ENCODE assay signal across 9 cellular contexts in genomic region chr6:11230158-11231107, GRCh38. TPM values are rescaled to one million over a fixed set of nuclear protein-coding genes. Genes with fewer than 3 reads are reported as not detected.
DNase-seq lines count a peak whose midpoint lies in the region; ATAC-seq and TF ChIP-seq lines count a peak whose summit lies in the region.
"Had no signal": no experiment of that assay in that cellular context is flagged by ENCODE, and none has a peak within 500 bp of the region (broad histone marks: within the 10 kb centered on the region; RNA-seq: fewer than 3 reads in every experiment).

No MANE protein-coding gene starts in this region.

- peaks cover 5% of the 10 kb centered on the region for H4K20me1 ChIP-seq in hepatocyte (ENCODE audit: insufficient read depth, poor library complexity, severe bottlenecking)

- peak overlapping the region; percentile 92 for H3K27ac ChIP-seq in hepatocyte
- peak overlapping the region in 13 of 21 experiments; percentile 13 to 87 (median 81) for H3K27ac ChIP-seq in skin epidermis

- ATAC-seq in GM21723 (IDR thresholded peaks at IDR 0.05; ENCODE audit: unreplicated experiment), result no peak

- no peaks in the 10 kb centered on the region for H3K27me3 Mint-ChIP-seq in activated T-helper 2 cell treated with anti-CD3 and anti-CD28 coated beads, Interferon-gamma antibody, Interleukin-2, Interleukin-4, amounts not matched to agents 10 μg/mL and 5 μg/mL and 100 μg/mL, durations not matched to agents 14 hours and 24 hours and 36 hours (ENCODE audit: low read depth)

- H2AFZ ChIP-seq in hepatocyte, result no peak overlapping the region

- H3K9me2 ChIP-seq in hepatocyte (replicated peaks; ENCODE audit: insufficient read depth), result no peaks in the 10 kb centered on the region

- H3K36me3 Mint-ChIP-seq in activated T-helper 2 cell treated with anti-CD3 and anti-CD28 coated beads, Interferon-gamma antibody, Interleukin-2, Interleukin-4, amounts not matched to agents 10 μg/mL and 5 μg/mL and 100 μg/mL, durations not matched to agents 14 hours and 24 hours and 36 hours (ENCODE audit: low read depth), result peaks cover 38% of the 10 kb centered on the region

- intact Hi-C loops in activated T-helper 2 cell treated with anti-CD3 and anti-CD28 coated beads, Interferon-gamma antibody, Interleukin-2, Interleukin-4, amounts not matched to agents 10 μg/mL and 5 μg/mL and 100 μg/mL, durations not matched to agents 14 hours and 24 hours and 36 hours (cut with micrococcal nuclease), result loop anchor here (5.0 to 10.0 kb wide), 3 partner anchors 56 to 307 kb away; partner anchors contain the start of genes SMIM13 and TMEM170B

- no peak for DNase-seq in HEK293T (ENCODE audit: extremely low spot score)
- no peak for DNase-seq in activated T-helper 2 cell treated with anti-CD3 and anti-CD28 coated beads, Interferon-gamma antibody, Interleukin-2, Interleukin-4, amounts not matched to agents 10 μg/mL and 5 μg/mL and 100 μg/mL, durations not matched to agents 14 hours and 24 hours and 36 hours (ENCODE audit: low spot score)
- DNase-seq in hepatocyte (ENCODE audit: low spot score), result no peak
- no peak for DNase-seq in D341Med (ENCODE audit: low spot score)
- DNase-seq in iPS-NIHi7 (ENCODE audit: extremely low spot score), result no peak
- no peak for DNase-seq in COLO668 (lab: John Stamatoyannopoulos, UW; ENCODE audit: unreplicated experiment)
- DNase-seq: head of caudate nucleus had no signal

- H3K27me3 ChIP-seq in hepatocyte, result no peaks in the 10 kb centered on the region

- H3K9me3 Mint-ChIP-seq in activated T-helper 2 cell treated with anti-CD3 and anti-CD28 coated beads, Interferon-gamma antibody, Interleukin-2, Interleukin-4, amounts not matched to agents 10 μg/mL and 5 μg/mL and 100 μg/mL, durations not matched to agents 14 hours and 24 hours and 36 hours, result no peaks in the 10 kb centered on the region

- CTCF ChIA-PET in HEK293T (lab: Yijun Ruan, JAX), result interaction anchor here (0.5 kb wide), 1 partner anchor 13 kb away, joined by 8 read pairs; no protein-coding TSS in a partner anchor

- H3K36me3 ChIP-seq in hepatocyte (replicated peaks; ENCODE audit: insufficient read depth, low read depth), result no peaks in the 10 kb centered on the region

- H3K4me3 ChIP-seq in hepatocyte (peak overlapping the region; percentile 62), skin epidermis (peak overlapping the region in 6 of 7 experiments; percentile 45 to 56 (median 52))

- peak overlapping the region; percentile 68 for H3K4me2 ChIP-seq in hepatocyte

- peaks cover 23% of the 10 kb centered on the region for H3K4me1 ChIP-seq in hepatocyte (ENCODE audit: insufficient read depth)

- H3K27ac Mint-ChIP-seq in activated T-helper 2 cell treated with anti-CD3 and anti-CD28 coated beads, Interferon-gamma antibody, Interleukin-2, Interleukin-4, amounts not matched to agents 10 μg/mL and 5 μg/mL and 100 μg/mL, durations not matched to agents 14 hours and 24 hours and 36 hours, result no peak overlapping the region

- POLR2A ChIA-PET in HEK293T (lab: Yijun Ruan, JAX), result interaction anchor here (0.9 kb wide), 1 partner anchor 16 kb away, joined by 4 read pairs; no protein-coding TSS in a partner anchor

- H3K9me3 ChIP-seq in hepatocyte (ENCODE audit: low read depth), result no peaks in the 10 kb centered on the region

- H3K4me3 Mint-ChIP-seq in activated T-helper 2 cell treated with anti-CD3 and anti-CD28 coated beads, Interferon-gamma antibody, Interleukin-2, Interleukin-4, amounts not matched to agents 10 μg/mL and 5 μg/mL and 100 μg/mL, durations not matched to agents 14 hours and 24 hours and 36 hours (ENCODE audit: low read depth), result peak overlapping the region; percentile 93

- H3K4me1 Mint-ChIP-seq in activated T-helper 2 cell treated with anti-CD3 and anti-CD28 coated beads, Interferon-gamma antibody, Interleukin-2, Interleukin-4, amounts not matched to agents 10 μg/mL and 5 μg/mL and 100 μg/mL, durations not matched to agents 14 hours and 24 hours and 36 hours (ENCODE audit: low read depth), result peaks cover 55% of the 10 kb centered on the region

- no peak for TF ChIP-seq CTCF in hepatocyte (IDR thresholded peaks at IDR 0.05; ENCODE audit: poor library complexity)

- WGBS in hepatocyte (ENCODE audit: low lambda C conversion rate, missing lambda C conversion rate), result 57% methylated on average over 9 of the region's 9 CpGs

- peaks cover 54% of the 10 kb centered on the region for H3K79me2 ChIP-seq in hepatocyte

TF ChIP-seq in HEK293T, 16 proteins besides CTCF, POLR2A, EP300 and RAD21:
- TF ChIP-seq TARDBP (IDR thresholded peaks at IDR 0.05) (no peak), PKNOX1 (IDR thresholded peaks at IDR 0.05) (peak; percentile 6; the same call in 1 of the 2 replicates), HDGF (IDR thresholded peaks at IDR 0.05; ENCODE audit: borderline replicate concordance) (no peak), ZNF384 (IDR thresholded peaks at IDR 0.05) (no peak), ARNT (IDR thresholded peaks at IDR 0.05) (no peak), CTBP1 (IDR thresholded peaks at IDR 0.05; ENCODE audit: borderline replicate concordance) (no peak), LEF1 (IDR thresholded peaks at IDR 0.05; ENCODE audit: borderline replicate concordance) (no peak), SP1 (IDR thresholded peaks at IDR 0.05) (no peak)

RNA-seq across cellular contexts. Expression of gene NEDD9, which starts 2.0 kb away (rescaled TPM):
- total RNA-seq in activated T-helper 2 cell treated with anti-CD3 and anti-CD28 coated beads, Interferon-gamma antibody, Interleukin-2, Interleukin-4, amounts not matched to agents 10 μg/mL and 5 μg/mL and 100 μg/mL, durations not matched to agents 14 hours and 24 hours and 36 hours, result 34.5 and 35.0 TPM in 2 replicates
- total RNA-seq in hepatocyte, result 55.1 and 57.3 TPM in 2 replicates
- polyA plus RNA-seq in hepatocyte, result 59.3 and 67.1 TPM in 2 replicates
